In the genomic region with DNA sequence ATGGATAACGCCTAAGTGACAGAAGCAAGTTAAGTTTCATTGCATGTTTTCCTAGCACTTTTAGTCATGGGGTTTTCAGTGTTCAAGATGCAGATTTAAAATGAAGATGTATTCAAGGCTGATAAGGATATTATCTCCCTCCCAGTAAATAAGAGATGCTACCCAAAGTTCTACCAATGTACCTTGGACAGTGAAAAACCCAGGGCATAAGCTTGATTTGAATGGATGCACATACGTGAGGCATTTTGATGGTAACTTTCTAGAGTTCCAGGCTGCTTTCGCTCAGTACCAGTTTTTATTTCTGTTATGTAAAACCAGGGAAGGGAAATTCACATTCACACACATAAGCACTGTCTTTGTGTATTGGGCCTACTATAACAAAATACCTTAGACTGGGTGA, we compare ENCODE assay signal across 18 cellular contexts.
A peak's percentile ranks its signal among the peaks of the same experiment; 100 is the strongest.
DNase-seq lines count a peak whose midpoint lies in the region; ATAC-seq and TF ChIP-seq lines count a peak whose summit lies in the region.
"Had no signal": no experiment of that assay in that cellular context is flagged by ENCODE, and none has a peak within 500 bp of the region (broad histone marks: within the 10 kb centered on the region; RNA-seq: fewer than 3 reads in every experiment).

No MANE protein-coding gene starts in this region.

- H3K9me3 ChIP-seq in mammary epithelial cell (replicated peaks; ENCODE audit: insufficient read depth, low read length) (no peaks in the 10 kb centered on the region), breast epithelium (no peaks in the 10 kb centered on the region), PC-3 (ENCODE audit: low read length) (no peaks in the 10 kb centered on the region), adrenal gland (replicated peaks in 1 of 3) (no peaks in the 10 kb centered on the region)

- no peaks in the 10 kb centered on the region for H3K9me3 Mint-ChIP-seq in stimulated activated effector memory CD8-positive, alpha-beta T cell treated with anti-CD3 and anti-CD28 coated beads, Interleukin-12 subunit alpha, Interleukin-12 subunit beta, amount 100 ng/mL, for 72 hours
- H3K9me3 Mint-ChIP-seq: CD4-positive, CD25-positive, alpha-beta regulatory T cell; H9 had no signal

- DNase-seq in mammary epithelial cell (no peak), breast epithelium (ENCODE audit: low spot score in 2 of 2) (no peak), PC-3 (no peak), foreskin keratinocyte (no peak), midbrain (lab: John Stamatoyannopoulos, UW) (no peak), adrenal gland (no peak), T-helper 2 cell (no peak)
- no peak for DNase-seq in stimulated activated effector memory CD8-positive, alpha-beta T cell treated with anti-CD3 and anti-CD28 coated beads, Interleukin-12 subunit alpha, Interleukin-12 subunit beta, amount 100 ng/mL, for 72 hours (ENCODE audit: low spot score in 2 of 2)
- DNase-seq: DMS79, H9, Kasumi-1, MV-4-11, NCI-H1417 treated with DMSO at 0.1 percent for 48 hours, NCI-H2029 treated with DMSO at 0.1 percent for 48 hours, NCI-H510A had no signal

- POLR2A ChIA-PET in PC-3 (lab: Charles Lee; ENCODE audit: unreplicated experiment), result no interaction called here

- no peak overlapping the region for H3K27ac ChIP-seq in mammary epithelial cell (ENCODE audit: insufficient read depth, low read depth, low read length)
- H3K27ac ChIP-seq in breast epithelium, result no peak overlapping the region
- H3K27ac ChIP-seq in PC-3 (ENCODE audit: low read length), result peak overlapping the region; percentile 92
- peak overlapping the region; percentile 12 for H3K27ac ChIP-seq in foreskin keratinocyte
- H3K27ac ChIP-seq in adrenal gland, result no peak overlapping the region

- dilution Hi-C loops in mammary epithelial cell (cut with HindIII; ENCODE audit: low sequenced_read_pairs), result no loop called here

- H3K36me3 ChIP-seq in mammary epithelial cell (ENCODE audit: insufficient read depth, low read length) (no peaks in the 10 kb centered on the region), breast epithelium (no peaks in the 10 kb centered on the region), PC-3 (ENCODE audit: low read depth, low read length) (no peaks in the 10 kb centered on the region; the same call in 1 of the 2 replicates), adrenal gland (replicated peaks in 1 of 2) (no peaks in the 10 kb centered on the region)

- H3K4me3 Mint-ChIP-seq in stimulated activated effector memory CD8-positive, alpha-beta T cell treated with anti-CD3 and anti-CD28 coated beads, Interleukin-12 subunit alpha, Interleukin-12 subunit beta, amount 100 ng/mL, for 72 hours, result no peak overlapping the region
- H3K4me3 Mint-ChIP-seq: CD4-positive, CD25-positive, alpha-beta regulatory T cell; H9 had no signal

- WGBS in mammary epithelial cell (ENCODE audit: low coverage, missing lambda C conversion rate), result 95% methylated on average over 3 of the region's 3 CpGs
- WGBS in adrenal gland, 4 donors, result 92 to 97% (median 95%) methylated on average over 3 of the region's 3 CpGs

- H4K20me1 ChIP-seq in mammary epithelial cell (ENCODE audit: insufficient read depth, low read length) (no peaks in the 10 kb centered on the region), PC-3 (ENCODE audit: low read length) (no peaks in the 10 kb centered on the region)

- BruUV-seq in mammary epithelial cell (replicated peaks; lab: Mats Ljungman, UMichigan) (no TSS peak), PC-3 (replicated peaks; lab: Mats Ljungman, UMichigan) (no TSS peak)

- H3K4me1 ChIP-seq in mammary epithelial cell (ENCODE audit: insufficient read depth, low read length) (peaks cover 15% of the 10 kb centered on the region), breast epithelium (no peaks in the 10 kb centered on the region), PC-3 (ENCODE audit: insufficient read depth, low read length) (peaks cover 29% of the 10 kb centered on the region), foreskin keratinocyte (peaks cover 14% of the 10 kb centered on the region), adrenal gland (replicated peaks in 1 of 2) (peaks cover 0 to 7% of the 10 kb centered on the region in 2 donors)

- TF ChIP-seq CTCF in mammary epithelial cell (conservative IDR thresholded peaks at IDR 0.05 in 1 of 2, IDR thresholded peaks at IDR 0.05 in 1 of 2; ENCODE audit: extremely low read depth in 1 of 2, insufficient read depth in 1 of 2, low read depth in 1 of 2, low read length in 2 of 2), result no peak
- TF ChIP-seq CTCF in breast epithelium (IDR thresholded peaks at IDR 0.05), result no peak
- no peak for TF ChIP-seq CTCF in PC-3 (conservative IDR thresholded peaks at IDR 0.05; ENCODE audit: low read depth, low read length)
- no peak for TF ChIP-seq CTCF in foreskin keratinocyte (conservative IDR thresholded peaks at IDR 0.05)
- TF ChIP-seq CTCF in adrenal gland (IDR thresholded peaks at IDR 0.05), result no peak

- H2AFZ ChIP-seq in mammary epithelial cell (ENCODE audit: low read depth, low read length), result no peak overlapping the region
- H2AFZ ChIP-seq in PC-3 (ENCODE audit: low read length), result no peak overlapping the region

- H3K4me3 ChIP-seq in mammary epithelial cell (replicated peaks in 1 of 3; ENCODE audit: insufficient read depth in 1 of 3, low read depth in 2 of 3, low read length in 3 of 3), result no peak overlapping the region
- H3K4me3 ChIP-seq in breast epithelium, result no peak overlapping the region
- no peak overlapping the region for H3K4me3 ChIP-seq in PC-3 (ENCODE audit: low read length)
- no peak overlapping the region for H3K4me3 ChIP-seq in adrenal gland
- H3K4me3 ChIP-seq: GM12878 had no signal

- CTCF ChIA-PET in mammary epithelial cell (lab: Charles Lee; ENCODE audit: low non-redundant PET) (no interaction called here), PC-3 (lab: Charles Lee) (interaction anchor here (0.6 to 1.8 kb wide), 2 partner anchors 10 to 180 kb away, joined by 3 to 6 read pairs; no protein-coding TSS in a partner anchor)

- intact Hi-C loops in mammary epithelial cell (cut with micrococcal nuclease), result loop anchor here (5.0 kb wide), 1 partner anchor 165 kb away; no protein-coding TSS in a partner anchor
- intact Hi-C loops in breast epithelium (cut with DNase I; ENCODE audit: low total_unique reads), result no loop called here
- intact Hi-C loops in PC-3 (cut with micrococcal nuclease), result loop anchor here (5.0 kb wide), 2 partner anchors 35 to 90 kb away; a partner anchor contains a TSS
- intact Hi-C loops in adrenal gland (cut with DNase I), result no loop called here

- no peaks in the 10 kb centered on the region for H3K9me2 ChIP-seq in PC-3 (replicated peaks; ENCODE audit: low read length)

- ATAC-seq in PC-3 (no peak), foreskin keratinocyte (peak; percentile 2)
- no peak for ATAC-seq in stimulated activated effector memory CD8-positive, alpha-beta T cell treated with anti-CD3 and anti-CD28 coated beads, Interleukin-12 subunit alpha, Interleukin-12 subunit beta, amount 100 ng/mL, for 72 hours
- ATAC-seq: GM12878, HepG2 had no signal

- TF ChIP-seq POLR2A in breast epithelium (IDR thresholded peaks at IDR 0.05) (no peak), adrenal gland (IDR thresholded peaks at IDR 0.05) (no peak)

- peaks cover 26% of the 10 kb centered on the region for H3K36me3 Mint-ChIP-seq in stimulated activated effector memory CD8-positive, alpha-beta T cell treated with anti-CD3 and anti-CD28 coated beads, Interleukin-12 subunit alpha, Interleukin-12 subunit beta, amount 100 ng/mL, for 72 hours

- H3K79me2 ChIP-seq in mammary epithelial cell (ENCODE audit: insufficient read depth, low read length), result peaks cover 4% of the 10 kb centered on the region
- H3K79me2 ChIP-seq in PC-3 (ENCODE audit: low read length), result no peaks in the 10 kb centered on the region

- no peak overlapping the region for H3K9ac ChIP-seq in mammary epithelial cell (ENCODE audit: insufficient read depth, low read length)
- peak overlapping the region; percentile 73 for H3K9ac ChIP-seq in PC-3 (ENCODE audit: low read length)

- no peaks in the 10 kb centered on the region for H3F3A ChIP-seq in PC-3 (ENCODE audit: low read length, unreplicated experiment)

- in situ Hi-C loops in mammary epithelial cell (cut with MboI; ENCODE audit: low sequenced_read_pairs in 2 of 2), result loop anchor here in 1 of 2 donors (25.0 kb wide), 1 partner anchor 755 kb away; a partner anchor contains a TSS

- peaks cover 33% of the 10 kb centered on the region for H3K4me1 Mint-ChIP-seq in stimulated activated effector memory CD8-positive, alpha-beta T cell treated with anti-CD3 and anti-CD28 coated beads, Interleukin-12 subunit alpha, Interleukin-12 subunit beta, amount 100 ng/mL, for 72 hours

- H3K27ac Mint-ChIP-seq in stimulated activated effector memory CD8-positive, alpha-beta T cell treated with anti-CD3 and anti-CD28 coated beads, Interleukin-12 subunit alpha, Interleukin-12 subunit beta, amount 100 ng/mL, for 72 hours, result peak overlapping the region; percentile 56

- H3K27me3 ChIP-seq in mammary epithelial cell (ENCODE audit: insufficient read depth, low read length) (no peaks in the 10 kb centered on the region), breast epithelium (no peaks in the 10 kb centered on the region), PC-3 (ENCODE audit: low read length) (no peaks in the 10 kb centered on the region), foreskin keratinocyte (no peaks in the 10 kb centered on the region), adrenal gland (no peaks in the 10 kb centered on the region)

- H3K4me2 ChIP-seq in mammary epithelial cell (ENCODE audit: insufficient read depth, low read depth, low read length) (peak overlapping the region; percentile 26), PC-3 (ENCODE audit: low read length) (peak overlapping the region; percentile 43)

Comparison
In these comparisons a context has a peak if more than half of its experiments do, and no peak if none do; other contexts are left out.
1. intact Hi-C loops: an anchor here in mammary epithelial cell (5.0 kb wide) and PC-3 (5.0 kb wide); none called in breast epithelium and adrenal gland.
2. H3K27ac ChIP-seq: peak in PC-3 (single experiment) and foreskin keratinocyte (single experiment); none in mammary epithelial cell (single experiment), breast epithelium (0 of 2) and adrenal gland (0 of 5).